ENCODE assay signal across 16 cellular contexts in genomic region chr9:107087256-107087655, GRCh38.
"Had no signal": no experiment of that assay in that cellular context is flagged by ENCODE, and none has a peak within 500 bp of the region (broad histone marks: within the 10 kb centered on the region; RNA-seq: fewer than 3 reads in every experiment).

No MANE protein-coding gene starts in this region.

- H3K27ac Mint-ChIP-seq: activated B cell treated with CpG ODN at 0.5 μM for 24 hours; activated CD8-positive, alpha-beta T cell treated with anti-CD3 and anti-CD28 coated beads for 36 hours; activated naive CD4-positive, alpha-beta T cell treated with anti-CD3 and anti-CD28 coated beads, Interleukin-2, amount 50 U/mL, for 72 hours had no signal

- H3K9me3 Mint-ChIP-seq: activated CD8-positive, alpha-beta T cell treated with anti-CD3 and anti-CD28 coated beads for 36 hours; activated naive CD4-positive, alpha-beta T cell treated with anti-CD3 and anti-CD28 coated beads, Interleukin-2, amount 50 U/mL, for 72 hours; activated T-cell treated with anti-CD3 and anti-CD28 coated beads, Interleukin-2, amount 50 U/mL, for 4 hours had no signal

- H3K36me3 Mint-ChIP-seq: activated naive CD4-positive, alpha-beta T cell treated with anti-CD3 and anti-CD28 coated beads, Interleukin-2, amount 50 U/mL, for 72 hours had no signal

- H3K4me1 Mint-ChIP-seq: activated B cell treated with CpG ODN at 0.5 μM for 24 hours, neural crest cell had no signal

- H3K4me3 ChIP-seq: body of pancreas, sigmoid colon, stomach, testis had no signal

- H3K4me3 Mint-ChIP-seq: activated B cell treated with CpG ODN at 0.5 μM for 24 hours; activated CD8-positive, alpha-beta T cell treated with anti-CD3 and anti-CD28 coated beads for 36 hours; activated T-cell treated with anti-CD3 and anti-CD28 coated beads, Interleukin-2, amount 50 U/mL, for 4 hours; neural crest cell had no signal

- DNase-seq: activated B cell treated with CpG ODN at 0.5 μM for 24 hours; activated CD4-positive, alpha-beta T cell treated with anti-CD3 and anti-CD28 coated beads for 48 hours; activated CD8-positive, alpha-beta T cell treated with anti-CD3 and anti-CD28 coated beads for 36 hours; activated effector memory CD4-positive, alpha-beta T cell treated with anti-CD3 and anti-CD28 coated beads, Interleukin-2, amount 50 U/mL, for 16 hours; activated T-cell treated with anti-CD3 and anti-CD28 coated beads, Interleukin-2, amount 50 U/mL, for 4 hours; body of pancreas; effector CD8-positive, alpha-beta T cell; foreskin keratinocyte; kidney glomerular epithelial cell; sigmoid colon; stimulated activated CD4-positive, alpha-beta T cell treated with anti-CD3 and anti-CD28 coated beads, Interleukin-2, amount 100 ng/mL, for 24 hours; stomach; T-helper 2 cell; testis had no signal
